ENCODE assay signal across 1 cellular context in the genomic region with DNA sequence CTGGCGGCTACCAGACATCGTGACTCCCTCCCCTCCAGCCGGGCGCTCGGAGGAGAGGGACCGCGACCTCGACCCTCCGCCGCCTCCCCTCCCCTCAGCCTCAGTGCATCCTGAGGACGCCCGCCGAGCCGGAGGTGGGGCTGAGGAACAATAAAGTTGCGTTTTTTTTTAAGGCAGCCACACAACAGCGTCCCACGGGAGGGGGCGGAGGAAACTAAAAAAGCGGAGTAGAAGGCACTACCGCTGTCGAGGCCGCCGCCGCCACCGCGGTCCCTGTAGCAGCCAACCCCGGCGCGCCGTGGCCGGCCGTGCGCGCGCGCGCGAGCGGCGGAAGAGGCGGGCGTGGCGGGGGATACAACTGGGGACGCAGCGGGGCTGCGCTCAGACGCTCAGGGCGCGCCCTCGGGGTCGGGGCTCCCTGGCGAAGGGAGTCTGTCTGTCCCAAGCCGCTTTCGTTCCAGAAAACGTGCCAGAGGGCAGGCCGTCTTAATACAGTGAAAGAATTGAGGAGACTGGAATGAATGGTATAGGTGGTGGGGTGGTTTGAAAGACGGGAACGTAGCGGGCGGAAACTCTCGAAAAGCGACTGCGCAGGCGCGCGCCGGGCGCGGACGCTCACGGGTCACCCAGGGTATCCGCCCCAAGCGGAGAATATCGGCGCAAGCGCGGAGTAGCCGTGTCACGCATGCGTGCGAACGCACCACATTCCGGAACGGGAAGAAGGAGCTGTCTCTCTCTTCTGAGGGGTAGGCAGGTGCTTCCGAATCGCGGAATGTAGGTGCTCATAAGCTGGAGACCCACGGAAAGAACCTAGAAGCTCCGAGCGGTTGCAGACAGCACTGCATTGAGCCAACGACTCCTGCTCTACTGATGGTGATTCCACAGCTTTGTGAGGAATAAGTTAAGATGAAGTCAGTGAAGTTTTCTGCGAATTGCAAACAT.
A peak's percentile ranks its signal among the peaks of the same experiment; 100 is the strongest.
TF ChIP-seq lines count a peak whose summit lies in the region.

Gene COP1, minus strand, starts transcription at position 326 of the 942 bp plus-strand sequence. Its CDS starts 308 bp downstream, at position 18.

TF ChIP-seq in K562, 482 proteins besides CTCF, POLR2A, EP300 and RAD21 (continued from another document and continues in another):
- TF ChIP-seq THAP12 (CRISPR knock-in tag; IDR thresholded peaks at IDR 0.05) (peak; percentile 67; the same call in 1 of the 2 replicates), ADNP (tag; IDR thresholded peaks at IDR 0.05) (no peak), ARHGAP35 (IDR thresholded peaks at IDR 0.05; ENCODE audit: partially characterized antibody) (no peak), RBM17 (IDR thresholded peaks at IDR 0.05; ENCODE audit: borderline replicate concordance, low read depth, low read length) (no peak), MITF (IDR thresholded peaks at IDR 0.05) (no peak), CAMTA2 (CRISPR knock-in tag; conservative IDR thresholded peaks at IDR 0.05) (0 out of 2 replicates have a peak, but pooled peaks have one; percentile 31), ZNF780A (CRISPR knock-in tag; IDR thresholded peaks at IDR 0.05) (no peak), RUNX1 (IDR thresholded peaks at IDR 0.05; ENCODE audit: low read depth) (no peak), ZNF121 (CRISPR knock-in tag; conservative IDR thresholded peaks at IDR 0.05) (no peak), EGR1 (conservative IDR thresholded peaks at IDR 0.05) (peak; percentile 31; the same call in 1 of the 2 replicates), ZKSCAN1 (IDR thresholded peaks at IDR 0.05; ENCODE audit: low read depth, low read length) (peak; percentile 21; the same call in 1 of the 2 replicates), ARNT (IDR thresholded peaks at IDR 0.05) (peak in 1 of 2 experiments; percentile 52; a peak in 1 of 4 replicates), TBP (optimal IDR thresholded peaks at IDR 0.05; ENCODE audit: low read depth, low read length) (peak; percentile 75), NFRKB (IDR thresholded peaks at IDR 0.05; ENCODE audit: low read depth) (peak; percentile 85), ZNF184 (CRISPR knock-in tag; IDR thresholded peaks at IDR 0.05) (no peak), SMARCA4 (IDR thresholded peaks at IDR 0.05) (no peak), THAP7 (CRISPR knock-in tag; IDR thresholded peaks at IDR 0.05) (no peak), ZBTB11 (CRISPR knock-in tag; IDR thresholded peaks at IDR 0.05) (peak in 1 of 3 experiments; percentile 84; a peak in 2 of 6 replicates), SFPQ (IDR thresholded peaks at IDR 0.05; ENCODE audit: low read depth, low read length) (no peak), ZNF395 (CRISPR knock-in tag; IDR thresholded peaks at IDR 0.05) (no peak; the same call in 1 of the 2 replicates), RBFOX2 (IDR thresholded peaks at IDR 0.05; ENCODE audit: low read depth, low read length) (peak; percentile 99), BHLHE40 (IDR thresholded peaks at IDR 0.05; ENCODE audit: low read length) (peak; percentile 30), LCOR (CRISPR knock-in tag; IDR thresholded peaks at IDR 0.05) (peak; percentile 49; the same call in 1 of the 2 replicates), ZNF589 (CRISPR knock-in tag; IDR thresholded peaks at IDR 0.05; ENCODE audit: low read depth) (peak; percentile 69; the same call in 1 of the 2 replicates), MEIS2 (IDR thresholded peaks at IDR 0.05; ENCODE audit: partially characterized antibody) (peak; percentile 97), ZNF12 (CRISPR knock-in tag; IDR thresholded peaks at IDR 0.05) (0 out of 2 replicates have a peak, but pooled peaks have one; percentile 39), PRPF4 (IDR thresholded peaks at IDR 0.05; ENCODE audit: insufficient read depth, low read depth, low read length, poor library complexity, severe bottlenecking) (no peak), FOXM1 (IDR thresholded peaks at IDR 0.05; ENCODE audit: low read depth) (no peak), FOXM1 (CRISPR knock-in tag; IDR thresholded peaks at IDR 0.05; ENCODE audit: low read depth) (peak; percentile 61; the same call in 1 of the 2 replicates), BMI1 (IDR thresholded peaks at IDR 0.05; ENCODE audit: low read length) (no peak), MEF2A (IDR thresholded peaks at IDR 0.05; ENCODE audit: control insufficient read depth, low read depth, low read length) (no peak), NR2C2 (CRISPR knock-in tag; IDR thresholded peaks at IDR 0.05) (no peak), NR2C2 (tag; IDR thresholded peaks at IDR 0.05) (peak; percentile 85), RCOR1 (IDR thresholded peaks at IDR 0.05; ENCODE audit: borderline replicate concordance in 1 of 2, low read depth in 2 of 2, low read length in 2 of 2) (peak in 1 of 2 experiments; percentile 6; a peak in 1 of 4 replicates), CTBP1 (IDR thresholded peaks at IDR 0.05; ENCODE audit: borderline replicate concordance) (peak; percentile 99)
- TF ChIP-seq, protein P1, sequence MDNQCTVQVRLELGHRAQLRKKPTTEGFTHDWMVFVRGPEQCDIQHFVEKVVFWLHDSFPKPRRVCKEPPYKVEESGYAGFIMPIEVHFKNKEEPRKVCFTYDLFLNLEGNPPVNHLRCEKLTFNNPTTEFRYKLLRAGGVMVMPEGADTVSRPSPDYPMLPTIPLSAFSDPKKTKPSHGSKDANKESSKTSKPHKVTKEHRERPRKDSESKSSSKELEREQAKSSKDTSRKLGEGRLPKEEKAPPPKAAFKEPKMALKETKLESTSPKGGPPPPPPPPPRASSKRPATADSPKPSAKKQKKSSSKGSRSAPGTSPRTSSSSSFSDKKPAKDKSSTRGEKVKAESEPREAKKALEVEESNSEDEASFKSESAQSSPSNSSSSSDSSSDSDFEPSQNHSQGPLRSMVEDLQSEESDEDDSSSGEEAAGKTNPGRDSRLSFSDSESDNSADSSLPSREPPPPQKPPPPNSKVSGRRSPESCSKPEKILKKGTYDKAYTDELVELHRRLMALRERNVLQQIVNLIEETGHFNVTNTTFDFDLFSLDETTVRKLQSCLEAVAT (IDR thresholded peaks at IDR 0.05), result no peak
- TF ChIP-seq, protein P2, sequence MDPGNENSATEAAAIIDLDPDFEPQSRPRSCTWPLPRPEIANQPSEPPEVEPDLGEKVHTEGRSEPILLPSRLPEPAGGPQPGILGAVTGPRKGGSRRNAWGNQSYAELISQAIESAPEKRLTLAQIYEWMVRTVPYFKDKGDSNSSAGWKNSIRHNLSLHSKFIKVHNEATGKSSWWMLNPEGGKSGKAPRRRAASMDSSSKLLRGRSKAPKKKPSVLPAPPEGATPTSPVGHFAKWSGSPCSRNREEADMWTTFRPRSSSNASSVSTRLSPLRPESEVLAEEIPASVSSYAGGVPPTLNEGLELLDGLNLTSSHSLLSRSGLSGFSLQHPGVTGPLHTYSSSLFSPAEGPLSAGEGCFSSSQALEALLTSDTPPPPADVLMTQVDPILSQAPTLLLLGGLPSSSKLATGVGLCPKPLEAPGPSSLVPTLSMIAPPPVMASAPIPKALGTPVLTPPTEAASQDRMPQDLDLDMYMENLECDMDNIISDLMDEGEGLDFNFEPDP (CRISPR knock-in tag; IDR thresholded peaks at IDR 0.05), result no peak
- TF ChIP-seq, protein P3, sequence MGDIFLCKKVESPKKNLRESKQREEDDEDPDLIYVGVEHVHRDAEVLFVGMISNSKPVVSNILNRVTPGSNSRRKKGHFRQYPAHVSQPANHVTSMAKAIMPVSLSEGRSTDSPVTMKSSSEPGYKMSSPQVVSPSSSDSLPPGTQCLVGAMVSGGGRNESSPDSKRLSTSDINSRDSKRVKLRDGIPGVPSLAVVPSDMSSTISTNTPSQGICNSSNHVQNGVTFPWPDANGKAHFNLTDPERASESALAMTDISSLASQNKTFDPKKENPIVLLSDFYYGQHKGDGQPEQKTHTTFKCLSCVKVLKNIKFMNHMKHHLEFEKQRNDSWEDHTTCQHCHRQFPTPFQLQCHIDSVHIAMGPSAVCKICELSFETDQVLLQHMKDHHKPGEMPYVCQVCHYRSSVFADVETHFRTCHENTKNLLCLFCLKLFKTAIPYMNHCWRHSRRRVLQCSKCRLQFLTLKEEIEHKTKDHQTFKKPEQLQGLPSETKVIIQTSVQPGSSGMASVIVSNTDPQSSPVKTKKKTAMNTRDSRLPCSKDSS (IDR thresholded peaks at IDR 0.05; ENCODE audit: low read depth, partially characterized antibody), result no peak
- TF ChIP-seq, protein P4, sequence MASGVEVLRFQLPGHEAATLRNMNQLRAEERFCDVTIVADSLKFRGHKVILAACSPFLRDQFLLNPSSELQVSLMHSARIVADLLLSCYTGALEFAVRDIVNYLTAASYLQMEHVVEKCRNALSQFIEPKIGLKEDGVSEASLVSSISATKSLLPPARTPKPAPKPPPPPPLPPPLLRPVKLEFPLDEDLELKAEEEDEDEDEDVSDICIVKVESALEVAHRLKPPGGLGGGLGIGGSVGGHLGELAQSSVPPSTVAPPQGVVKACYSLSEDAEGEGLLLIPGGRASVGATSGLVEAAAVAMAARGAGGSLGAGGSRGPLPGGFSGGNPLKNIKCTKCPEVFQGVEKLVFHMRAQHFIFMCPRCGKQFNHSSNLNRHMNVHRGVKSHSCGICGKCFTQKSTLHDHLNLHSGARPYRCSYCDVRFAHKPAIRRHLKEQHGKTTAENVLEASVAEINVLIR (CRISPR knock-in tag; IDR thresholded peaks at IDR 0.05), result no peak
